In genomic region chr5:180976518-180976917, GRCh38 we compare ENCODE assay signal across 1 cellular context.
A peak's percentile ranks its signal among the peaks of the same experiment; 100 is the strongest.
TF ChIP-seq lines count a peak whose summit lies in the region.

No MANE protein-coding gene starts in this region.

TF ChIP-seq in GM12878, 131 proteins besides CTCF, POLR2A, EP300 and RAD21:
- TF ChIP-seq USF2 (IDR thresholded peaks at IDR 0.05; ENCODE audit: borderline replicate concordance, low read depth, low read length) (no peak), PKNOX1 (IDR thresholded peaks at IDR 0.05) (peak; percentile 27; the same call in 1 of the 2 replicates)
